ENCODE assay signal across 25 cellular contexts in genomic region chr6:124535299-124535698, GRCh38.
"Had no signal": no experiment of that assay in that cellular context is flagged by ENCODE, and none has a peak within 500 bp of the region (broad histone marks: within the 10 kb centered on the region; RNA-seq: fewer than 3 reads in every experiment).

No MANE protein-coding gene starts in this region.

- H3K9me3 ChIP-seq: ascending aorta had no signal

- H3K27me3 Mint-ChIP-seq: activated B cell treated with CpG ODN at 0.5 μM for 24 hours; activated CD4-positive, alpha-beta memory T cell treated with anti-CD3 and anti-CD28 coated beads for 36 hours; activated CD4-positive, alpha-beta T cell treated with anti-CD3 and anti-CD28 coated beads, Interleukin-2, amount 10 ng/mL, durations not matched to agents 24 days and 14 days; activated naive CD8-positive, alpha-beta T cell treated with anti-CD3 and anti-CD28 coated beads, Interleukin-2, amount 50 U/mL, for 24 hours had no signal

- H3K4me3 Mint-ChIP-seq: activated B cell treated with CpG ODN at 0.5 μM for 24 hours; activated CD4-positive, alpha-beta memory T cell treated with anti-CD3 and anti-CD28 coated beads for 36 hours; activated CD4-positive, alpha-beta T cell treated with anti-CD3 and anti-CD28 coated beads, Interleukin-2, amount 10 ng/mL, durations not matched to agents 24 days and 14 days; activated naive CD8-positive, alpha-beta T cell treated with anti-CD3 and anti-CD28 coated beads, Interleukin-2, amount 50 U/mL, for 24 hours; activated T-cell treated with anti-CD3 and anti-CD28 coated beads, Interleukin-2, amount 50 U/mL, for 4 hours; brain; T-helper 1 cell treated with Interleukin-12 subunit alpha and Interleukin-12 subunit beta and Interleukin-4 antibody, amounts not matched to agents 30 μg/mL and 1 μg/mL, for 36 hours had no signal

- H3K27ac ChIP-seq: ascending aorta, cardiac muscle cell, KMS-11 had no signal

- H3K36me3 Mint-ChIP-seq: activated CD4-positive, alpha-beta memory T cell treated with anti-CD3 and anti-CD28 coated beads for 36 hours; activated naive CD4-positive, alpha-beta T cell treated with anti-CD3 and anti-CD28 coated beads, Interleukin-2, amount 50 U/mL, for 72 hours; brain had no signal

- H3K9me3 Mint-ChIP-seq: activated CD4-positive, alpha-beta memory T cell treated with anti-CD3 and anti-CD28 coated beads for 36 hours; activated CD4-positive, alpha-beta T cell treated with anti-CD3 and anti-CD28 coated beads, Interleukin-2, amount 10 ng/mL, durations not matched to agents 24 days and 14 days had no signal

- H3K27me3 ChIP-seq: ascending aorta, cardiac muscle cell had no signal

- H3K4me2 ChIP-seq: KMS-11 had no signal

- H3K4me3 ChIP-seq: ascending aorta, cardiac muscle cell had no signal

- H3K4me1 ChIP-seq: ascending aorta had no signal

- H3K27ac Mint-ChIP-seq: activated B cell treated with CpG ODN at 0.5 μM for 24 hours; activated CD4-positive, alpha-beta memory T cell treated with anti-CD3 and anti-CD28 coated beads for 36 hours; activated CD4-positive, alpha-beta T cell treated with anti-CD3 and anti-CD28 coated beads, Interleukin-2, amount 10 ng/mL, durations not matched to agents 24 days and 14 days; activated naive CD4-positive, alpha-beta T cell treated with anti-CD3 and anti-CD28 coated beads, Interleukin-2, amount 50 U/mL, for 72 hours; activated naive CD8-positive, alpha-beta T cell treated with anti-CD3 and anti-CD28 coated beads, Interleukin-2, amount 50 U/mL, for 24 hours; T-helper 1 cell treated with Interleukin-12 subunit alpha and Interleukin-12 subunit beta and Interleukin-4 antibody, amounts not matched to agents 30 μg/mL and 1 μg/mL, for 36 hours had no signal

- ATAC-seq: activated naive CD4-positive, alpha-beta T cell treated with anti-CD3 and anti-CD28 coated beads, Interleukin-2, amount 50 U/mL, for 72 hours; activated naive CD8-positive, alpha-beta T cell treated with anti-CD3 and anti-CD28 coated beads, Interleukin-2, amount 50 U/mL, for 24 hours; activated T-cell treated with anti-CD3 and anti-CD28 coated beads, Interleukin-2, amount 50 U/mL, for 4 hours had no signal

- H3K4me1 Mint-ChIP-seq: activated B cell treated with CpG ODN at 0.5 μM for 24 hours; activated CD4-positive, alpha-beta T cell treated with anti-CD3 and anti-CD28 coated beads, Interleukin-2, amount 10 ng/mL, durations not matched to agents 24 days and 14 days; activated naive CD8-positive, alpha-beta T cell treated with anti-CD3 and anti-CD28 coated beads, Interleukin-2, amount 50 U/mL, for 24 hours had no signal

- DNase-seq: activated B cell treated with CpG ODN at 0.5 μM for 24 hours; activated CD4-positive, alpha-beta memory T cell treated with anti-CD3 and anti-CD28 coated beads for 36 hours; activated CD4-positive, alpha-beta T cell treated with anti-CD3 and anti-CD28 coated beads for 1 hour; activated CD4-positive, alpha-beta T cell treated with anti-CD3 and anti-CD28 coated beads, Interleukin-2, amount 10 ng/mL, durations not matched to agents 24 days and 14 days; activated CD8-positive, alpha-beta memory T cell treated with anti-CD3 and anti-CD28 coated beads for 24 hours; activated effector memory CD4-positive, alpha-beta T cell treated with anti-CD3 and anti-CD28 coated beads, Interleukin-2, amount 50 U/mL, for 16 hours; activated naive CD4-positive, alpha-beta T cell treated with Interleukin-2 at 50 U/mL for 16 hours; activated naive CD8-positive, alpha-beta T cell treated with anti-CD3 and anti-CD28 coated beads, Interleukin-2, amount 50 U/mL, for 24 hours; activated T-cell treated with anti-CD3 and anti-CD28 coated beads, Interleukin-2, amount 50 U/mL, for 4 hours; amniotic stem cell; NCI-H1105 treated with DMSO at 0.1 percent for 48 hours; NCI-H1436 treated with DMSO at 0.1 percent for 48 hours; NCI-H187 treated with DMSO at 0.1 percent for 48 hours; NCI-H2081 treated with DMSO at 0.1 percent for 48 hours; NCI-H446; NCI-H524; NCI-H82; NK-92 treated with Interleukin-12 subunit alpha and Interleukin-12 subunit beta, amount 100 ng/mL, for 24 hours; T-helper 9 cell had no signal

- H3K36me3 ChIP-seq: ascending aorta, cardiac muscle cell had no signal
